18 cellular contexts compared by ENCODE assay signal in the genomic region with DNA sequence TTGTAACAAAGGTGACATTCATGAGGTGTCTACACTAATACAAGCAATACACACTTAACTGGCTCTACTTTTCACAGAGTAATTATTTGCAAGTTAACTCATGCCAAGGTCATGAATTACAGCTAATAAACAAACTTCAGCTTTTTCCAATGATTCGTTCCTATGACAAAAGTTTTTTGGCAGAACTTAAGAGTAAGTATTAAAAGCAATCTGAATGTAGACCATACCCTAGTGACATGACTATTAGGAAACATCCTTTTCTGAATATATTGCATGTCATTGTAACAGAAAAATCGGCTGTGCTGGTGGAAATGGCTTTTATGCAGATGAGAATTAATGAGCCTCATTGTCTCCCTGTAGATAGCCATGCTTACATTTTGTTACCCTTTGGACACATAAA.
"Had no signal": no experiment of that assay in that cellular context is flagged by ENCODE, and none has a peak within 500 bp of the region (broad histone marks: within the 10 kb centered on the region; RNA-seq: fewer than 3 reads in every experiment).

No MANE protein-coding gene starts in this region.

- H3K27ac Mint-ChIP-seq: activated B cell treated with CpG ODN at 0.5 μM for 24 hours; activated CD4-positive, alpha-beta T cell treated with anti-CD3 and anti-CD28 coated beads, Interleukin-2, amount 10 ng/mL, durations not matched to agents 24 days and 14 days; activated naive CD8-positive, alpha-beta T cell treated with anti-CD3 and anti-CD28 coated beads, Interleukin-2, amount 50 U/mL, for 24 hours; activated T-helper 1 cell treated with anti-CD3 and anti-CD28 coated beads, Interleukin-12 subunit alpha, Interleukin-12 subunit beta, Interleukin-2, Interleukin-4 antibody, amounts not matched to agents 30 ng/mL and 10 ng/mL and 1 ng/mL, durations not matched to agents 14 hours and 24 hours and 36 hours; T-helper 17 cell; type B pancreatic cell had no signal

- H3K4me1 Mint-ChIP-seq: activated B cell treated with CpG ODN at 0.5 μM for 24 hours; activated CD4-positive, alpha-beta T cell treated with anti-CD3 and anti-CD28 coated beads, Interleukin-2, amount 10 ng/mL, durations not matched to agents 24 days and 14 days; activated naive CD8-positive, alpha-beta T cell treated with anti-CD3 and anti-CD28 coated beads, Interleukin-2, amount 50 U/mL, for 24 hours; T-helper 17 cell had no signal

- H3K4me3 Mint-ChIP-seq: activated B cell treated with CpG ODN at 0.5 μM for 24 hours; activated CD4-positive, alpha-beta T cell treated with anti-CD3 and anti-CD28 coated beads, Interleukin-2, amount 10 ng/mL, durations not matched to agents 24 days and 14 days; activated naive CD8-positive, alpha-beta T cell treated with anti-CD3 and anti-CD28 coated beads, Interleukin-2, amount 50 U/mL, for 24 hours; activated T-helper 1 cell treated with anti-CD3 and anti-CD28 coated beads, Interleukin-12 subunit alpha, Interleukin-12 subunit beta, Interleukin-2, Interleukin-4 antibody, amounts not matched to agents 30 ng/mL and 10 ng/mL and 1 ng/mL, durations not matched to agents 14 hours and 24 hours and 36 hours; nephron; T-helper 17 cell; type B pancreatic cell had no signal

- H3K27me3 Mint-ChIP-seq: activated B cell treated with CpG ODN at 0.5 μM for 24 hours had no signal

- H3K4me3 ChIP-seq: coronary artery, left lung, prostate gland, suprapubic skin had no signal

- H3K36me3 ChIP-seq: left lung, prostate gland, suprapubic skin had no signal

- H3K27ac ChIP-seq: coronary artery, left lung, prostate gland, suprapubic skin had no signal

- H3K9me3 Mint-ChIP-seq: activated B cell treated with CpG ODN at 0.5 μM for 24 hours; activated CD4-positive, alpha-beta T cell treated with anti-CD3 and anti-CD28 coated beads, Interleukin-2, amount 10 ng/mL, durations not matched to agents 24 days and 14 days; activated naive CD8-positive, alpha-beta T cell treated with anti-CD3 and anti-CD28 coated beads, Interleukin-2, amount 50 U/mL, for 24 hours; activated T-helper 1 cell treated with anti-CD3 and anti-CD28 coated beads, Interleukin-12 subunit alpha, Interleukin-12 subunit beta, Interleukin-2, Interleukin-4 antibody, amounts not matched to agents 30 ng/mL and 10 ng/mL and 1 ng/mL, durations not matched to agents 14 hours and 24 hours and 36 hours; nephron; type B pancreatic cell had no signal

- H3K4me1 ChIP-seq: prostate gland had no signal

- ATAC-seq: activated naive CD8-positive, alpha-beta T cell treated with anti-CD3 and anti-CD28 coated beads, Interleukin-2, amount 50 U/mL, for 24 hours; sciatic nerve; T-helper 17 cell had no signal

- H3K27me3 ChIP-seq: left lung, suprapubic skin had no signal

- H3K9me3 ChIP-seq: left lung, prostate gland, suprapubic skin had no signal

- DNase-seq: activated B cell treated with CpG ODN at 0.5 μM for 24 hours; activated CD4-positive, alpha-beta T cell treated with anti-CD3 and anti-CD28 coated beads, Interleukin-2, amount 10 ng/mL, durations not matched to agents 24 days and 14 days; activated naive CD4-positive, alpha-beta T cell treated with Interleukin-2 at 50 U/mL for 16 hours; activated naive CD8-positive, alpha-beta T cell treated with anti-CD3 and anti-CD28 coated beads, Interleukin-2, amount 50 U/mL, for 24 hours; effector CD4-positive, alpha-beta T cell; islet precursor cell; left lung; occipital lobe; stimulated activated CD4-positive, alpha-beta T cell treated with anti-CD3 and anti-CD28 coated beads, Interleukin-12 subunit alpha, Interleukin-12 subunit beta, amount 100 ng/mL, for 4 hours; stimulated activated naive CD4-positive, alpha-beta T cell; T-helper 17 cell had no signal

- H3K36me3 Mint-ChIP-seq: type B pancreatic cell had no signal
